ENCODE assay signal across 19 cellular contexts in the genomic region with DNA sequence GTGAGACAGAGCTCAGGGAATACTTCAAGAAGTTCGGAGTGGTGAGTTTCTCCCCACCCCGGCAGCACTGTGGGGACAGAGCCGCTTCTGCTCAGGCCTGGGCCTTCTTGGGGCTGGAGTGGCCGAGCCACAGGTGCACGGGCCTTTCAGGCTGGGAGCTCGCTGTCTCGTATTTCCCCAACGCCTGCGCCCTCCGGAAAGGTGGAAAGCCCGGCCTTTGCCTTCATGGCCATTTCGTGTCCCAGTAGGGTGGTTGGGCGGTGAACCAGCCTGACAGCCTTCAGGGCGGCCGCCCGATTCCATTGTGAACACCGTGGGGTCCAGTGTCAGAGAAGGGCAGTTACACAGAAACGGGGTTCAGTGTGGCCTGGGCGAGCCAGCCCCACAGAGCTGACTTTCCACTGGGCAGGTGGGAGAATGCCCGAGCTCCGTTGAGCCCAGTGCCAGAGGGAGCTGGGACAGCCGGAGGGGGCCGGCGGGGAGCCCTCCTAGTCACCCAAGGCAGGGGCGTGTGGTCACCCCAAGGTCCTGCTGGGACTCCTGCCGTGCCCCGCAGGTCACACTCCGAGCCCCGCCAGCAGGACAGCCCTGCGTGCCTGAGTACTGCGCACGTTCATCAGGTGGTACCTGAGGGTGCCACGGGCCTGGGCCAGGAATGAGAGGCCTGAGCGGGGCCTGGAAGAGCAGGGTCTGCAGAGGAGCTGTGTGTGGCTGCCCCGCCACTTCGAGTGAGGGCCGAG. TPM values are rescaled to one million over a fixed set of nuclear protein-coding genes. Genes with fewer than 3 reads are reported as not detected.
DNase-seq lines count a peak whose midpoint lies in the region; ATAC-seq and TF ChIP-seq lines count a peak whose summit lies in the region.
"Had no signal": no experiment of that assay in that cellular context is flagged by ENCODE, and none has a peak within 500 bp of the region (broad histone marks: within the 10 kb centered on the region; RNA-seq: fewer than 3 reads in every experiment).

No MANE protein-coding gene starts in this region.

- TF ChIP-seq POLR2A in breast epithelium (IDR thresholded peaks at IDR 0.05) (no peak), sigmoid colon (IDR thresholded peaks at IDR 0.05) (no peak)

- H3K4me3 ChIP-seq in breast epithelium (no peak overlapping the region), HEK293 (ENCODE audit: low read depth, low read length) (no peak overlapping the region), sigmoid colon (no peak overlapping the region), ascending aorta (no peak overlapping the region)
- H3K4me3 ChIP-seq: GM12878, SJSA1 had no signal

- WGBS in sigmoid colon, 2 donors: 94 to 95% methylated on average over 37 of the region's 37 CpGs

- H3K27ac Mint-ChIP-seq in MCF 10A (ENCODE audit: low read depth, unreplicated experiment) (peak overlapping the region; percentile 59), chondrocyte (ENCODE audit: unreplicated experiment) (no peak overlapping the region)

- no peaks in the 10 kb centered on the region for H3K27me3 Mint-ChIP-seq in MCF 10A (ENCODE audit: insufficient read depth, unreplicated experiment)
- H3K27me3 Mint-ChIP-seq in chondrocyte (ENCODE audit: low read depth): no peaks in the 10 kb centered on the region
- H3K27me3 Mint-ChIP-seq: CD4-positive, alpha-beta memory T cell had no signal

- H3K9me3 ChIP-seq in breast epithelium: no peaks in the 10 kb centered on the region
- no peaks in the 10 kb centered on the region for H3K9me3 ChIP-seq in HEK293 (ENCODE audit: control insufficient read depth, insufficient read depth, low read depth, low read length)
- no peaks in the 10 kb centered on the region for H3K9me3 ChIP-seq in sigmoid colon
- no peaks in the 10 kb centered on the region for H3K9me3 ChIP-seq in ascending aorta
- H3K9me3 ChIP-seq: SJSA1 had no signal

- H3K36me3 ChIP-seq in breast epithelium (no peaks in the 10 kb centered on the region), HEK293 (ENCODE audit: control insufficient read depth in 2 of 2, insufficient read depth in 1 of 2, low read length in 2 of 2) (peaks cover 5 to 99% of the 10 kb centered on the region in 2 experiments), sigmoid colon (peaks cover 19 to 77% (median 53%) of the 10 kb centered on the region in 4 donors), ascending aorta (peaks cover 73 to 81% of the 10 kb centered on the region in 2 donors)

- peaks cover 15 to 21% of the 10 kb centered on the region in 2 donors for H3K4me1 ChIP-seq in breast epithelium
- peaks cover 7% of the 10 kb centered on the region for H3K4me1 ChIP-seq in HEK293 (ENCODE audit: control insufficient read depth, insufficient read depth, low read length)
- peaks cover 0 to 47% (median 33%) of the 10 kb centered on the region in 4 donors for H3K4me1 ChIP-seq in sigmoid colon
- H3K4me1 ChIP-seq in ascending aorta: peaks cover 4 to 7% of the 10 kb centered on the region in 2 donors
- H3K4me1 ChIP-seq: SJSA1 had no signal

- H3K36me3 Mint-ChIP-seq in MCF 10A (ENCODE audit: insufficient read depth, unreplicated experiment): peaks cover 89% of the 10 kb centered on the region
- H3K36me3 Mint-ChIP-seq in chondrocyte (ENCODE audit: low read depth): peaks cover 17% of the 10 kb centered on the region

- CTCF ChIA-PET in MCF 10A (lab: Yijun Ruan, JAX) (interaction anchor here (0.5 to 1.0 kb wide), 3 partner anchors 32 to 507 kb away, joined by 3 read pairs; no protein-coding TSS in a partner anchor), HEK293 (lab: Yijun Ruan, JAX) (no interaction called here)

- H3K9me3 Mint-ChIP-seq in MCF 10A (ENCODE audit: unreplicated experiment) (no peaks in the 10 kb centered on the region), chondrocyte (ENCODE audit: low read depth) (no peaks in the 10 kb centered on the region)

- no peak for TF ChIP-seq EP300 in sigmoid colon (IDR thresholded peaks at IDR 0.05)

- H3K27me3 ChIP-seq in breast epithelium: no peaks in the 10 kb centered on the region
- H3K27me3 ChIP-seq in sigmoid colon: no peaks in the 10 kb centered on the region
- H3K27me3 ChIP-seq in ascending aorta: no peaks in the 10 kb centered on the region
- H3K27me3 ChIP-seq: SJSA1 had no signal

- intact Hi-C loops in MCF 10A (cut with micrococcal nuclease) (no loop called here), breast epithelium (cut with DNase I; ENCODE audit: low total_unique reads) (no loop called here), sigmoid colon (cut with DNase I) (no loop called here), ascending aorta (cut with DNase I) (no loop called here)

- BruUV-seq in MCF 10A (replicated peaks; lab: Mats Ljungman, UMichigan): no TSS peak

- no peak for TF ChIP-seq CTCF in MCF 10A (IDR thresholded peaks at IDR 0.05; ENCODE audit: unreplicated experiment)
- TF ChIP-seq CTCF in breast epithelium (IDR thresholded peaks at IDR 0.05): no peak
- no peak for TF ChIP-seq CTCF in HEK293 (tag by site-specific recombination; IDR thresholded peaks at IDR 0.05)
- TF ChIP-seq CTCF in chondrocyte (IDR thresholded peaks at IDR 0.05): no peak
- no peak for TF ChIP-seq CTCF in sigmoid colon (IDR thresholded peaks at IDR 0.05)
- no peak for TF ChIP-seq CTCF in ascending aorta (IDR thresholded peaks at IDR 0.05)

- POLR2A ChIA-PET in MCF 10A (lab: Yijun Ruan, JAX): no interaction called here
- POLR2A ChIA-PET in HEK293 (lab: Yijun Ruan, JAX): interaction anchor here (0.8 to 1.0 kb wide), 3 partner anchors 8 to 20 kb away, joined by 3 to 7 read pairs (median 3); no protein-coding TSS in a partner anchor

- DNase-seq in MCF 10A (ENCODE audit: unreplicated experiment) (no peak), breast epithelium (ENCODE audit: low spot score in 2 of 2) (no peak), chondrocyte (ENCODE audit: low spot score) (peak; percentile 89), sigmoid colon (no peak), HT-29 (ENCODE audit: low spot score) (no peak), ascending aorta (ENCODE audit: low spot score in 2 of 2) (no peak)
- DNase-seq: Calu3; CD4-positive, alpha-beta memory T cell; EL; NCI-H1105; NCI-H2081; NCI-H446 treated with DMSO at 0.1 percent for 48 hours; NCI-H69 had no signal

- H3K27ac ChIP-seq in breast epithelium (peak overlapping the region in 1 of 2 donors; percentile 25), HEK293 (ENCODE audit: extremely low read depth, low read depth, low read length) (0 out of 2 replicates have a peak overlapping the region, but pooled peaks have one; percentile 22), sigmoid colon (peak overlapping the region in 3 of 4 donors; percentile 35 to 76 (median 73)), ascending aorta (no peak overlapping the region)
- H3K27ac ChIP-seq: HL-60, SJSA1 had no signal

- H3K4me1 Mint-ChIP-seq in MCF 10A (ENCODE audit: insufficient read depth, unreplicated experiment): peaks cover 2% of the 10 kb centered on the region
- H3K4me1 Mint-ChIP-seq in chondrocyte (ENCODE audit: low read depth): peaks cover 16% of the 10 kb centered on the region

- ATAC-seq in GM18519 (IDR thresholded peaks at IDR 0.05; ENCODE audit: low FRiP score, unreplicated experiment): no peak
- ATAC-seq: GM12878, Panc1 had no signal

- no peak overlapping the region for H3K4me3 Mint-ChIP-seq in MCF 10A (ENCODE audit: unreplicated experiment)
- no peak overlapping the region for H3K4me3 Mint-ChIP-seq in chondrocyte (ENCODE audit: unreplicated experiment)
- H3K4me3 Mint-ChIP-seq: CD4-positive, alpha-beta memory T cell had no signal

TF ChIP-seq in HEK293, 187 proteins besides CTCF, POLR2A, EP300 and RAD21:
- no peak for TF ChIP-seq ZNF202 (tag by site-specific recombination; IDR thresholded peaks at IDR 0.05; ENCODE audit: borderline replicate concordance)
- TF ChIP-seq ZNF175 (tag by site-specific recombination; IDR thresholded peaks at IDR 0.05): no peak
- no peak for TF ChIP-seq MYNN (tag by site-specific recombination; IDR thresholded peaks at IDR 0.05; ENCODE audit: borderline replicate concordance)

RNA-seq across cellular contexts. Expression of a gene that starts 14.0 kb away (rescaled TPM):
- total RNA-seq in MCF 10A (2022) (219 and 246 TPM in 2 replicates), breast epithelium (10 to 100 TPM; 35.8 to 50.9 (median 48.8) TPM), chondrocyte (81.1 to 88.0 TPM (median 82.5 TPM) in 3 replicates), sigmoid colon (10 to 100 TPM; 28.2 to 54.4 (median 42.2) TPM), ascending aorta (15.8 TPM)
- polyA plus RNA-seq in sigmoid colon: 100 to 1,000 TPM in 1 of 3 donors, 10 to 100 TPM in 2; 51.1 to 132 (median 51.6) TPM
- 223 and 234 TPM in 2 replicates for total RNA-seq in HT-29 (2014; rRNA removed; shearing (Covaris generic))

RNA-seq across cellular contexts. Expression of a gene that starts 16.8 kb away (rescaled TPM):
- total RNA-seq in MCF 10A (2022): 1,168 and 1,243 TPM in 2 replicates
- total RNA-seq in breast epithelium: 1,000 to 10,000 TPM; 2,978 to 3,238 (median 2,982) TPM
- total RNA-seq in chondrocyte: 614 to 734 TPM (median 636 TPM) in 3 replicates
- 1,000 to 10,000 TPM; 3,601 to 5,641 (median 3,840) TPM for total RNA-seq in sigmoid colon
- polyA plus RNA-seq in sigmoid colon: 1,000 to 10,000 TPM; 2,516 to 4,453 (median 3,359) TPM
- 2,135 and 2,483 TPM in 2 replicates for total RNA-seq in HT-29 (2014; rRNA removed; shearing (Covaris generic))
- total RNA-seq in ascending aorta: 3,111 TPM

RNA-seq across cellular contexts. Expression of a gene that starts 20.0 kb away (rescaled TPM):
- total RNA-seq in MCF 10A (2022): 3.2 and 7.0 TPM in 2 replicates
- total RNA-seq in breast epithelium: 10 to 100 TPM; 23.6 to 40.0 (median 30.3) TPM
- total RNA-seq in chondrocyte: 30.1 to 34.3 TPM (median 32.5 TPM) in 3 replicates
- 10 to 100 TPM in 3 of 4 donors, 1 to 10 TPM in 1; 7.8 to 16.6 (median 11.5) TPM for total RNA-seq in sigmoid colon
- 1 to 10 TPM; 1.8 to 6.0 (median 5.7) TPM for polyA plus RNA-seq in sigmoid colon
- 0.26 and 0.97 TPM in 2 replicates for total RNA-seq in HT-29 (2014; rRNA removed; shearing (Covaris generic))
- 56.4 TPM for total RNA-seq in ascending aorta

RNA-seq across cellular contexts. Expression of a gene that starts 28.5 kb away (rescaled TPM):
- total RNA-seq in MCF 10A (2022): 0.15 and 0.23 TPM in 2 replicates
- under 1 TPM; under 0.01 to 0.29 (median 0.16) TPM for total RNA-seq in breast epithelium
- total RNA-seq in chondrocyte: 1.4 to 3.9 TPM (median 3.9 TPM) in 3 replicates
- total RNA-seq in sigmoid colon: 1 to 10 TPM in 2 of 4 donors, under 1 TPM in 2; under 0.01 to 2.0 (median 0.91) TPM
- 1 to 10 TPM in 1 of 3 donors, not detected in 2; 1.2 TPM for polyA plus RNA-seq in sigmoid colon
- total RNA-seq in HT-29 (2014; rRNA removed; shearing (Covaris generic)): 0.16 and 0.43 TPM in 2 replicates
- total RNA-seq in ascending aorta: not detected
- total RNA-seq: CD4-positive, alpha-beta memory T cell; SJSA1 had no signal
- polyA plus RNA-seq: CD4-positive, alpha-beta memory T cell had no signal

RNA-seq across cellular contexts. Expression of a gene that starts 37.7 kb away (rescaled TPM):
- 135 and 137 TPM in 2 replicates for total RNA-seq in MCF 10A (2022)
- total RNA-seq in breast epithelium: 100 to 1,000 TPM in 1 of 3 donors, 10 to 100 TPM in 2; 67.5 to 122 (median 67.5) TPM
- 57.3 to 66.1 TPM (median 57.8 TPM) in 3 replicates for total RNA-seq in chondrocyte
- total RNA-seq in sigmoid colon: 100 to 1,000 TPM in 3 of 4 donors, 10 to 100 TPM in 1; 99.4 to 156 (median 128) TPM
- polyA plus RNA-seq in sigmoid colon: 100 to 1,000 TPM; 182 to 262 (median 192) TPM
- total RNA-seq in HT-29 (2014; rRNA removed; shearing (Covaris generic)): 133 and 170 TPM in 2 replicates
- total RNA-seq in ascending aorta: 216 TPM

Comparison
In these comparisons a context has a peak if more than half of its experiments do, and no peak if none do; other contexts are left out.
1. H3K27ac ChIP-seq: peak in HEK293 (single experiment) and sigmoid colon (3 of 4); none in ascending aorta (0 of 2).